3 cellular contexts compared by ENCODE assay signal in genomic region chr16:14427371-14427948, GRCh38.
TF ChIP-seq lines count a peak whose summit lies in the region.

No MANE protein-coding gene starts in this region.

TF ChIP-seq in A549, 52 proteins besides CTCF, POLR2A, EP300 and RAD21:
- TF ChIP-seq CHD2 (IDR thresholded peaks at IDR 0.05; ENCODE audit: low read length, partially characterized antibody) (no peak), JUN (IDR thresholded peaks at IDR 0.05) (no peak), PHF8 (IDR thresholded peaks at IDR 0.05; ENCODE audit: borderline replicate concordance, low read depth) (no peak), HOXA7 (CRISPR knock-in tag; IDR thresholded peaks at IDR 0.05) (no peak), REST (IDR thresholded peaks at IDR 0.05) (no peak), FOSB (CRISPR knock-in tag; IDR thresholded peaks at IDR 0.05) (no peak), SMC3 (IDR thresholded peaks at IDR 0.05) (no peak), HES2 (IDR thresholded peaks at IDR 0.05) (no peak), NPAS2 (CRISPR knock-in tag; IDR thresholded peaks at IDR 0.05; ENCODE audit: borderline replicate concordance) (no peak), ZSCAN20 (CRISPR knock-in tag; IDR thresholded peaks at IDR 0.05) (no peak)

TF ChIP-seq in IMR-90, 13 proteins besides CTCF, POLR2A, EP300 and RAD21:
- no peak for TF ChIP-seq RFX5 (IDR thresholded peaks at IDR 0.05; ENCODE audit: low read depth, low read length)
- no peak for TF ChIP-seq NFE2L2 (IDR thresholded peaks at IDR 0.05; ENCODE audit: low read depth, low read length)
- TF ChIP-seq RCOR1 (IDR thresholded peaks at IDR 0.05; ENCODE audit: insufficient replicate concordance, low read length), result no peak
- no peak for TF ChIP-seq MXI1 (IDR thresholded peaks at IDR 0.05; ENCODE audit: borderline replicate concordance, low read depth, low read length)
- TF ChIP-seq MAZ (IDR thresholded peaks at IDR 0.05; ENCODE audit: borderline replicate concordance, low read depth, low read length), result no peak
- no peak for TF ChIP-seq ELK1 (IDR thresholded peaks at IDR 0.05; ENCODE audit: borderline replicate concordance, low read depth, low read length)
- TF ChIP-seq BHLHE40 (IDR thresholded peaks at IDR 0.05; ENCODE audit: low read depth, low read length), result no peak
- TF ChIP-seq CHD1 (IDR thresholded peaks at IDR 0.05; ENCODE audit: low read depth, low read length), result no peak
- TF ChIP-seq MAFK (IDR thresholded peaks at IDR 0.05; ENCODE audit: low read depth, low read length), result no peak
- TF ChIP-seq CEBPB (IDR thresholded peaks at IDR 0.05; ENCODE audit: low read depth, low read length), result no peak
- no peak for TF ChIP-seq FOS (IDR thresholded peaks at IDR 0.05; ENCODE audit: low read depth, low read length)
- no peak for TF ChIP-seq USF2 (IDR thresholded peaks at IDR 0.05; ENCODE audit: low read depth, low read length)
- TF ChIP-seq SMC3 (IDR thresholded peaks at IDR 0.05; ENCODE audit: low read depth, low read length), result no peak

TF ChIP-seq in H1, 55 proteins besides CTCF, POLR2A, EP300 and RAD21:
- TF ChIP-seq USF2 (IDR thresholded peaks at IDR 0.05; ENCODE audit: low read length), result no peak
- TF ChIP-seq CBX8 (IDR thresholded peaks at IDR 0.05; ENCODE audit: borderline replicate concordance, low read depth, low read length), result no peak
- TF ChIP-seq SIX5 (IDR thresholded peaks at IDR 0.05; ENCODE audit: low read depth, low read length), result no peak
- no peak for TF ChIP-seq ASH2L (IDR thresholded peaks at IDR 0.05; ENCODE audit: low read length)
- TF ChIP-seq CHD1 (IDR thresholded peaks at IDR 0.05; ENCODE audit: low read depth, low read length), result no peak
TF ChIP-seq in H1: peak in this region for 0.
